23 cellular contexts compared by ENCODE assay signal in genomic region chr7:6246257-6246917, GRCh38. TPM values are rescaled to one million over a fixed set of nuclear protein-coding genes. Genes with fewer than 3 reads are reported as not detected.
A peak's percentile ranks its signal among the peaks of the same experiment; 100 is the strongest.
DNase-seq lines count a peak whose midpoint lies in the region; ATAC-seq, FAIRE-seq and TF ChIP-seq lines count a peak whose summit lies in the region.
"Had no signal": no experiment of that assay in that cellular context is flagged by ENCODE, and none has a peak within 500 bp of the region (broad histone marks: within the 10 kb centered on the region; RNA-seq: fewer than 3 reads in every experiment).

No MANE protein-coding gene starts in this region.

- WGBS in right cardiac atrium = 77% methylated on average over 8 of the region's 8 CpGs

- peak overlapping the region; percentile 11 for H3K27ac ChIP-seq in left ventricle myocardium inferior (replicated peaks)
- H3K27ac ChIP-seq in right cardiac atrium (ENCODE audit: low read length) = no peak overlapping the region
- no peak overlapping the region for H3K27ac ChIP-seq in kidney (ENCODE audit: low read depth in 2 of 2, low read length in 2 of 2)
- H3K27ac ChIP-seq in Karpas-422 (ENCODE audit: low read length) = no peak overlapping the region
- H3K27ac ChIP-seq: C4-2B, lower lobe of right lung, pancreas, Peyer's patch had no signal

- no peaks in the 10 kb centered on the region for H3K9me2 ChIP-seq in Karpas-422 (replicated peaks; ENCODE audit: insufficient read depth, low read length)

- H3K4me1 ChIP-seq in left ventricle myocardium inferior (peaks cover 65% of the 10 kb centered on the region), right cardiac atrium (ENCODE audit: control insufficient read depth, insufficient read depth, low read length) (peaks cover 8% of the 10 kb centered on the region), kidney (ENCODE audit: control insufficient read depth in 1 of 2, insufficient read depth in 1 of 2, low read depth in 1 of 2, low read length in 2 of 2) (no peaks in the 10 kb centered on the region), Karpas-422 (ENCODE audit: low read length) (no peaks in the 10 kb centered on the region)
- H3K4me1 ChIP-seq: Peyer's patch had no signal

- H3K9me3 ChIP-seq in left ventricle myocardium inferior (replicated peaks) (no peaks in the 10 kb centered on the region), right cardiac atrium (ENCODE audit: control insufficient read depth, low read length) (no peaks in the 10 kb centered on the region), kidney (ENCODE audit: control insufficient read depth in 1 of 2, low read length in 2 of 2) (no peaks in the 10 kb centered on the region), Karpas-422 (ENCODE audit: low read length) (no peaks in the 10 kb centered on the region)
- H3K9me3 ChIP-seq: lower lobe of right lung, pancreas, Peyer's patch had no signal

- H3K9ac ChIP-seq in kidney (ENCODE audit: low read length in 2 of 2) (no peak overlapping the region), Karpas-422 (ENCODE audit: low read length) (no peak overlapping the region)

- H4K20me1 ChIP-seq in Karpas-422 (ENCODE audit: insufficient read depth, low read depth, low read length) = no peaks in the 10 kb centered on the region

- H3K4me2 ChIP-seq in Karpas-422 (ENCODE audit: low read depth, low read length, poor library complexity, severe bottlenecking) = no peak overlapping the region

- no peak for ATAC-seq in right cardiac atrium
- ATAC-seq: activated CD4-positive, CD25-positive, alpha-beta regulatory T cell treated with anti-CD3 and anti-CD28 coated beads, Interleukin-2, amount 50 U/mL, for 24 hours; activated naive CD4-positive, alpha-beta T cell treated with anti-CD3 and anti-CD28 coated beads, Interleukin-2, amount 50 U/mL, for 72 hours; esophagus mucosa; GM12878; lower lobe of right lung; pancreas had no signal

- H2AFZ ChIP-seq in Karpas-422 (ENCODE audit: low read length) = no peak overlapping the region

- TF ChIP-seq CTCF in left ventricle myocardium inferior (IDR thresholded peaks at IDR 0.05; ENCODE audit: borderline replicate concordance) = no peak
- TF ChIP-seq CTCF in cardiac fibroblast (IDR thresholded peaks at IDR 0.05; ENCODE audit: low read depth, low read length) = no peak
- TF ChIP-seq CTCF in kidney (IDR thresholded peaks at IDR 0.05; ENCODE audit: borderline replicate concordance, extremely low read depth, insufficient read depth) = no peak

- H3K27me3 ChIP-seq in left ventricle myocardium inferior (ENCODE audit: low read depth) (no peaks in the 10 kb centered on the region), right cardiac atrium (ENCODE audit: control insufficient read depth, insufficient read depth) (no peaks in the 10 kb centered on the region), Karpas-422 (ENCODE audit: low read length) (no peaks in the 10 kb centered on the region)
- H3K27me3 ChIP-seq: pancreas, Peyer's patch had no signal

- intact Hi-C loops in left ventricle myocardium inferior (cut with micrococcal nuclease) (no loop called here), right cardiac atrium (cut with DNase I) (no loop called here), kidney (cut with DNase I) (no loop called here)

- no peaks in the 10 kb centered on the region for H3K79me2 ChIP-seq in Karpas-422 (ENCODE audit: low read length)

- peak; percentile 51 for FAIRE-seq in kidney (lab: Jason Lieb, UNC)
- FAIRE-seq: GM12878, pancreas had no signal

- H3K36me3 ChIP-seq in left ventricle myocardium inferior (no peaks in the 10 kb centered on the region), kidney (ENCODE audit: control insufficient read depth in 1 of 2, insufficient read depth in 2 of 2, low read length in 2 of 2) (no peaks in the 10 kb centered on the region), Karpas-422 (ENCODE audit: insufficient read depth, low read length) (no peaks in the 10 kb centered on the region)
- H3K36me3 ChIP-seq: lower lobe of right lung, pancreas, Peyer's patch had no signal

- H3K4me3 ChIP-seq in left ventricle myocardium inferior = no peak overlapping the region
- H3K4me3 ChIP-seq in right cardiac atrium (ENCODE audit: low read length) = no peak overlapping the region
- H3K4me3 ChIP-seq in cardiac fibroblast (replicated peaks in 1 of 2; ENCODE audit: low read depth in 2 of 2, low read length in 2 of 2) = no peak overlapping the region
- no peak overlapping the region for H3K4me3 ChIP-seq in kidney (ENCODE audit: low read length in 2 of 2)
- H3K4me3 ChIP-seq in Karpas-422 (ENCODE audit: low read length) = no peak overlapping the region
- H3K4me3 ChIP-seq: GM12878, lower lobe of right lung, pancreas, Peyer's patch had no signal

- no peak for DNase-seq in left ventricle myocardium inferior
- DNase-seq in right cardiac atrium = no peak
- DNase-seq in cardiac fibroblast (ENCODE audit: low read depth in 2 of 2) = peak; percentile 56 to 71
- DNase-seq in kidney = no peak
- no peak for DNase-seq in activated T-cell treated with anti-CD3 and anti-CD28 coated beads, Interleukin-2, amount 50 U/mL, for 48 hours
- DNase-seq in NCI-H2107 treated with DMSO at 0.1 percent for 48 hours (lab: John Stamatoyannopoulos, UW; ENCODE audit: unreplicated experiment) = no peak
- no peak for DNase-seq in activated CD8-positive, alpha-beta memory T cell treated with anti-CD3 and anti-CD28 coated beads for 24 hours
- no peak for DNase-seq in Karpas-422
- DNase-seq: 8988T; GDM1; glutamatergic neuron; lower lobe of right lung; NCI-H1694 treated with DMSO at 0.1 percent for 48 hours; NCI-H446 treated with DMSO at 0.1 percent for 48 hours; pancreas; Peyer's patch; stimulated activated CD4-positive, alpha-beta T cell treated with anti-CD3 and anti-CD28 coated beads, Interleukin-1b, Interleukin-23, amount 100 ng/mL, for 48 hours; T1000 had no signal

RNA-seq across cellular contexts. Expression of gene CYTH3, which starts 26.0 kb away (rescaled TPM):
- 25.5 TPM for total RNA-seq in left ventricle myocardium inferior
- 10 to 100 TPM; 27.2 to 40.2 (median 32.0) TPM for total RNA-seq in right cardiac atrium
- polyA plus RNA-seq in right cardiac atrium = 23.5 TPM
- total RNA-seq in kidney = 18.5 TPM
- polyA plus RNA-seq in kidney (ENCODE audit: insufficient read depth, low read depth, low replicate concordance) = 9.1 TPM
- 3.0 and 3.5 TPM in 2 replicates for total RNA-seq in Karpas-422 (2014; rRNA removed; shearing (Covaris generic); ENCODE audit: low replicate concordance)

Comparison
In these comparisons a context has a peak if more than half of its experiments do, and no peak if none do; other contexts are left out.
1. DNase-seq: peak in cardiac fibroblast (2 of 2); none in left ventricle myocardium inferior (single experiment), right cardiac atrium (0 of 3), kidney (single experiment), activated T-cell treated with anti-CD3 and anti-CD28 coated beads, Interleukin-2, amount 50 U/mL, for 48 hours (0 of 2), NCI-H2107 treated with DMSO at 0.1 percent for 48 hours (single experiment), activated CD8-positive, alpha-beta memory T cell treated with anti-CD3 and anti-CD28 coated beads for 24 hours (single experiment) and Karpas-422 (single experiment).